ENCODE assay signal across 11 cellular contexts in genomic region chr9:12718482-12719026, GRCh38. TPM values are rescaled to one million over a fixed set of nuclear protein-coding genes. Genes with fewer than 3 reads are reported as not detected.
DNase-seq lines count a peak whose midpoint lies in the region; ATAC-seq and TF ChIP-seq lines count a peak whose summit lies in the region.
"Had no signal": no experiment of that assay in that cellular context is flagged by ENCODE, and none has a peak within 500 bp of the region (broad histone marks: within the 10 kb centered on the region; RNA-seq: fewer than 3 reads in every experiment).

No MANE protein-coding gene starts in this region.

- TF ChIP-seq CTCF in dorsolateral prefrontal cortex (IDR thresholded peaks at IDR 0.05 in 54 of 56, conservative IDR thresholded peaks at IDR 0.05 in 2 of 56; ENCODE audit: low read depth in 1 of 56, partially characterized antibody in 56 of 56) (no peak), A673 (conservative IDR thresholded peaks at IDR 0.05; ENCODE audit: low read depth, low read length) (no peak)
- TF ChIP-seq CTCF in activated CD8-positive, alpha-beta T cell treated with anti-CD3 and anti-CD28 coated beads for 36 hours (IDR thresholded peaks at IDR 0.05): no peak

- CTCF ChIA-PET in A673 (lab: Charles Lee): interaction anchor here (1.3 to 1.8 kb wide), 2 partner anchors 166 to 316 kb away, joined by 5 to 7 read pairs; no protein-coding TSS in a partner anchor
- CTCF ChIA-PET in activated CD4-positive, alpha-beta T cell treated with anti-CD3 and anti-CD28 coated beads, Interleukin-2, amount 10 ng/mL, durations not matched to agents 7 days and 5 days (lab: Charles Lee): no interaction called here
- CTCF ChIA-PET in activated CD8-positive, alpha-beta T cell treated with anti-CD3 and anti-CD28 coated beads for 36 hours (lab: Charles Lee): no interaction called here

- DNase-seq in Ammon's horn (ENCODE audit: low spot score) (peak; percentile 54), NCI-H146 (lab: John Stamatoyannopoulos, UW) (peak; percentile 67), dorsolateral prefrontal cortex (peak in 9 of 10 donors; percentile 10 to 70 (median 62)), kidney tubule cell (ENCODE audit: low spot score) (peak; percentile 65), A673 (ENCODE audit: low spot score) (no peak)
- no peak for DNase-seq in activated CD4-positive, alpha-beta T cell treated with anti-CD3 and anti-CD28 coated beads, Interleukin-2, amount 10 ng/mL, durations not matched to agents 7 days and 5 days
- no peak for DNase-seq in activated CD8-positive, alpha-beta T cell treated with anti-CD3 and anti-CD28 coated beads for 36 hours
- DNase-seq: stimulated activated CD4-positive, alpha-beta T cell treated with anti-CD3 and anti-CD28 coated beads, Interleukin-4, amount 100 ng/mL, for 1 hour had no signal

- no peak for ATAC-seq in activated CD8-positive, alpha-beta T cell treated with anti-CD3 and anti-CD28 coated beads for 36 hours
- no peak for ATAC-seq in GM19397 (IDR thresholded peaks at IDR 0.05; ENCODE audit: unreplicated experiment)

- POLR2A ChIA-PET in A673 (lab: Charles Lee; ENCODE audit: low non-redundant PET): no interaction called here
- POLR2A ChIA-PET in activated CD4-positive, alpha-beta T cell treated with anti-CD3 and anti-CD28 coated beads, Interleukin-2, amount 10 ng/mL, durations not matched to agents 7 days and 5 days (lab: Charles Lee): no interaction called here
- POLR2A ChIA-PET in activated CD8-positive, alpha-beta T cell treated with anti-CD3 and anti-CD28 coated beads for 36 hours (lab: Charles Lee): no interaction called here

- no peak overlapping the region for H3K27ac Mint-ChIP-seq in activated CD4-positive, alpha-beta T cell treated with anti-CD3 and anti-CD28 coated beads, Interleukin-2, amount 10 ng/mL, durations not matched to agents 7 days and 5 days
- H3K27ac Mint-ChIP-seq in activated CD8-positive, alpha-beta T cell treated with anti-CD3 and anti-CD28 coated beads for 36 hours: no peak overlapping the region
- H3K27ac Mint-ChIP-seq: dendritic cell treated with granulocyte-macrophage colony-stimulating factor and Interleukin-4, amounts not matched to agents 40 ng/mL and 50 ng/mL, for 4 days had no signal

- H3K9me3 Mint-ChIP-seq in activated CD4-positive, alpha-beta T cell treated with anti-CD3 and anti-CD28 coated beads, Interleukin-2, amount 10 ng/mL, durations not matched to agents 7 days and 5 days: peaks cover 1% of the 10 kb centered on the region
- peaks cover 11% of the 10 kb centered on the region for H3K9me3 Mint-ChIP-seq in activated CD8-positive, alpha-beta T cell treated with anti-CD3 and anti-CD28 coated beads for 36 hours
- H3K9me3 Mint-ChIP-seq: dendritic cell treated with granulocyte-macrophage colony-stimulating factor and Interleukin-4, amounts not matched to agents 40 ng/mL and 50 ng/mL, for 4 days had no signal

- intact Hi-C loops in dorsolateral prefrontal cortex (cut with DNase I) (no loop called here), A673 (cut with micrococcal nuclease; ENCODE audit: unreplicated experiment) (loop anchor here (2.0 kb wide), 1 partner anchor 370 kb away; no protein-coding TSS in a partner anchor)
- intact Hi-C loops in activated CD8-positive, alpha-beta T cell treated with anti-CD3 and anti-CD28 coated beads for 36 hours (cut with micrococcal nuclease): no loop called here

- H3K4me3 Mint-ChIP-seq in activated CD4-positive, alpha-beta T cell treated with anti-CD3 and anti-CD28 coated beads, Interleukin-2, amount 10 ng/mL, durations not matched to agents 7 days and 5 days: no peak overlapping the region
- H3K4me3 Mint-ChIP-seq in activated CD8-positive, alpha-beta T cell treated with anti-CD3 and anti-CD28 coated beads for 36 hours: no peak overlapping the region
- H3K4me3 Mint-ChIP-seq: dendritic cell treated with granulocyte-macrophage colony-stimulating factor and Interleukin-4, amounts not matched to agents 40 ng/mL and 50 ng/mL, for 4 days had no signal

- no peaks in the 10 kb centered on the region for H3K4me1 Mint-ChIP-seq in activated CD4-positive, alpha-beta T cell treated with anti-CD3 and anti-CD28 coated beads, Interleukin-2, amount 10 ng/mL, durations not matched to agents 7 days and 5 days
- no peaks in the 10 kb centered on the region for H3K4me1 Mint-ChIP-seq in activated CD8-positive, alpha-beta T cell treated with anti-CD3 and anti-CD28 coated beads for 36 hours (ENCODE audit: low read depth)

- H3K9me3 ChIP-seq in A673 (ENCODE audit: low read depth, low read length, poor library complexity, severe bottlenecking): no peaks in the 10 kb centered on the region

- H3K27ac ChIP-seq in dorsolateral prefrontal cortex (peak overlapping the region in 22 of 59 donors; percentile 3 to 62 (median 36)), A673 (ENCODE audit: low read depth, low read length, poor library complexity, severe bottlenecking) (no peak overlapping the region)

- H3K4me1 ChIP-seq in A673 (ENCODE audit: insufficient read depth, low read length, poor library complexity, severe bottlenecking): no peaks in the 10 kb centered on the region

- H3K4me3 ChIP-seq in dorsolateral prefrontal cortex (peak overlapping the region in 29 of 59 donors; percentile 6 to 57 (median 31)), A673 (ENCODE audit: low read depth, low read length, poor library complexity, severe bottlenecking) (no peak overlapping the region)

- H3K36me3 ChIP-seq in A673 (ENCODE audit: insufficient read depth, low read length, poor library complexity, severe bottlenecking): no peaks in the 10 kb centered on the region

- H3K27me3 ChIP-seq in dorsolateral prefrontal cortex (no peaks in the 10 kb centered on the region), A673 (replicated peaks; ENCODE audit: insufficient read depth, low read depth, low read length, poor library complexity) (no peaks in the 10 kb centered on the region)

- BruUV-seq in A673 (replicated peaks; lab: Mats Ljungman, UMichigan): no TSS peak

- no peaks in the 10 kb centered on the region for H3K27me3 Mint-ChIP-seq in activated CD4-positive, alpha-beta T cell treated with anti-CD3 and anti-CD28 coated beads, Interleukin-2, amount 10 ng/mL, durations not matched to agents 7 days and 5 days
- no peaks in the 10 kb centered on the region for H3K27me3 Mint-ChIP-seq in activated CD8-positive, alpha-beta T cell treated with anti-CD3 and anti-CD28 coated beads for 36 hours
- H3K27me3 Mint-ChIP-seq: dendritic cell treated with granulocyte-macrophage colony-stimulating factor and Interleukin-4, amounts not matched to agents 40 ng/mL and 50 ng/mL, for 4 days had no signal

- no peaks in the 10 kb centered on the region for H3K36me3 Mint-ChIP-seq in activated CD4-positive, alpha-beta T cell treated with anti-CD3 and anti-CD28 coated beads, Interleukin-2, amount 10 ng/mL, durations not matched to agents 7 days and 5 days (ENCODE audit: low read depth)
- no peaks in the 10 kb centered on the region for H3K36me3 Mint-ChIP-seq in activated CD8-positive, alpha-beta T cell treated with anti-CD3 and anti-CD28 coated beads for 36 hours (ENCODE audit: low read depth)

RNA-seq across cellular contexts. Expression of gene TYRP1, which starts 25.4 kb away (rescaled TPM):
- total RNA-seq in dorsolateral prefrontal cortex (1 to 10 TPM in 105 of 120 experiments, under 1 TPM in 14, not detected in 1; 0.26 to 8.9 (median 2.7) TPM), A673 (2021) (0.94 and 1.5 TPM in 2 replicates)
- not detected for total RNA-seq in activated CD4-positive, alpha-beta T cell treated with anti-CD3 and anti-CD28 coated beads, Interleukin-2, amount 10 ng/mL, durations not matched to agents 7 days and 5 days
- not detected for total RNA-seq in activated CD8-positive, alpha-beta T cell treated with anti-CD3 and anti-CD28 coated beads for 36 hours
- total RNA-seq: activated CD8-positive, alpha-beta memory T cell treated with anti-CD3 and anti-CD28 coated beads for 36 hours had no signal

RNA-seq across cellular contexts. Expression of gene LURAP1L, which starts 56.3 kb away (rescaled TPM):
- total RNA-seq in dorsolateral prefrontal cortex (10 to 100 TPM in 58 of 120 experiments, 1 to 10 TPM in 62; 2.9 to 37.9 (median 9.8) TPM), A673 (2021) (0.60 and 0.96 TPM in 2 replicates)
- total RNA-seq in activated CD4-positive, alpha-beta T cell treated with anti-CD3 and anti-CD28 coated beads, Interleukin-2, amount 10 ng/mL, durations not matched to agents 7 days and 5 days: not detected
- not detected for total RNA-seq in activated CD8-positive, alpha-beta T cell treated with anti-CD3 and anti-CD28 coated beads for 36 hours
- total RNA-seq: activated CD8-positive, alpha-beta memory T cell treated with anti-CD3 and anti-CD28 coated beads for 36 hours had no signal

Comparison
In these comparisons a context has a peak if more than half of its experiments do, and no peak if none do; other contexts are left out.
1. DNase-seq: peak in Ammon's horn (single experiment), NCI-H146 (single experiment), dorsolateral prefrontal cortex (9 of 10) and kidney tubule cell (single experiment); none in A673 (single experiment), activated CD4-positive, alpha-beta T cell treated with anti-CD3 and anti-CD28 coated beads, Interleukin-2, amount 10 ng/mL, durations not matched to agents 7 days and 5 days (single experiment) and activated CD8-positive, alpha-beta T cell treated with anti-CD3 and anti-CD28 coated beads for 36 hours (single experiment).